16 cellular contexts compared by ENCODE assay signal in the genomic region with DNA sequence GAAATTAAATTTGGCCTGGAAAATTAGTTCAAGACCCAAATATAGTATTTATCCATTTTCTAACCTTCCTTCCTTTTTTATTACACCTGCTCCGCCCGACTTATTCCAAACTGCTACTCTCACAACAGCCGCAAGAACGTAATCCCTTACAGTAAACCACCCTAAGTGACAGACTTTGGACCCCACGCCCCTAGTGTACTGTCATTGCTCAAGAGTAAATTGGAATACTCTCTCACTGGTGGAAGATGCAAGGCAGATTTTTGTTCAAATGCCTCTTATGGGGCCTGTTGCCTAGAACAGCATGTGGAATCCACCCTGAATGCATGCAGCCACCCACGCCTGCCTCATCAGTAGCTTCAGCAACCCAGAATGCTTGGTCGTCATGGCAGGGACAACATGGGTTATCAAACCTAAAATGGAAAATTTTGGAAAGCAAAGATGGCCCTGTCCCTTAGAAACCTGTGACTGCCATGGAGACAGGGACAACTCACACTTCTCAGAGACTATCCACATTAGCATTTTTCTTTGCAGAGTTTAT.
"Had no signal": no experiment of that assay in that cellular context is flagged by ENCODE, and none has a peak within 500 bp of the region (broad histone marks: within the 10 kb centered on the region; RNA-seq: fewer than 3 reads in every experiment).

No MANE protein-coding gene starts in this region.

- H3K4me1 ChIP-seq: pancreas had no signal

- H3K27me3 ChIP-seq: pancreas had no signal

- H3K36me3 ChIP-seq: pancreas had no signal

- DNase-seq: activated CD4-positive, alpha-beta memory T cell treated with anti-CD3 and anti-CD28 coated beads, Interleukin-2, amount 10 ng/mL, durations not matched to agents 7 days and 5 days; activated CD4-positive, alpha-beta T cell treated with anti-CD3 and anti-CD28 coated beads for 36 hours; activated gamma-delta T cell; activated T-cell treated with anti-CD3 and anti-CD28 coated beads, Interleukin-2, amount 50 U/mL, for 48 hours; amniotic stem cell; effector memory CD4-positive, alpha-beta T cell; foreskin fibroblast; left cardiac atrium; naive thymus-derived CD4-positive, alpha-beta T cell; pancreas; stimulated activated CD4-positive, alpha-beta T cell treated with anti-CD3 and anti-CD28 coated beads, Interleukin-15, amount 100 ng/mL, for 24 hours; stimulated activated CD4-positive, alpha-beta T cell treated with anti-CD3 and anti-CD28 coated beads, Interleukin-4, amount 100 ng/mL, for 1 hour; stimulated activated naive B cell treated with anti-CD40 and anti-IgM and Interleukin-4, amounts not matched to agents 10 μg/mL and 1 μg/mL and 100 μg/mL, for 72 hours; T-helper 1 cell; trophoblast cell had no signal

- H3K9me3 ChIP-seq: pancreas had no signal

- H3K27ac ChIP-seq: pancreas had no signal

- ATAC-seq: activated CD4-positive, alpha-beta T cell treated with anti-CD3 and anti-CD28 coated beads for 36 hours; naive thymus-derived CD4-positive, alpha-beta T cell; pancreas; SK-N-SH treated with all-trans-retinoic acid at 6 μM for 48 hours; stimulated activated naive B cell treated with anti-CD40 and anti-IgM and Interleukin-4, amounts not matched to agents 10 μg/mL and 1 μg/mL and 100 μg/mL, for 72 hours had no signal

- H3K4me3 ChIP-seq: pancreas had no signal
